In genomic region chr6:41469156-41469950, GRCh38 we compare ENCODE assay signal across 12 cellular contexts.
DNase-seq lines count a peak whose midpoint lies in the region; ATAC-seq, FAIRE-seq and TF ChIP-seq lines count a peak whose summit lies in the region.
"Had no signal": no experiment of that assay in that cellular context is flagged by ENCODE, and none has a peak within 500 bp of the region (broad histone marks: within the 10 kb centered on the region; RNA-seq: fewer than 3 reads in every experiment).

No MANE protein-coding gene starts in this region.

- no peaks in the 10 kb centered on the region for H3K36me3 ChIP-seq in GM23338 (ENCODE audit: insufficient read depth)
- no peaks in the 10 kb centered on the region for H3K36me3 ChIP-seq in mucosa of stomach (ENCODE audit: control insufficient read depth, insufficient read depth, low read length)
- no peaks in the 10 kb centered on the region for H3K36me3 ChIP-seq in small intestine (ENCODE audit: control insufficient read depth in 2 of 2, insufficient read depth in 2 of 2, low read length in 2 of 2)

- 0 out of 2 replicates have a peak, but pooled peaks cover 14% of the 10 kb centered on the region for H3F3A ChIP-seq in GM23338 (replicated peaks; ENCODE audit: low read depth)

- H3K4me2 ChIP-seq in GM23338 = peak overlapping the region; percentile 94

- no peaks in the 10 kb centered on the region for H3K27me3 ChIP-seq in AG04450 (ENCODE audit: control insufficient read depth, insufficient read depth, low read length)
- peaks cover 95% of the 10 kb centered on the region for H3K27me3 ChIP-seq in GM23338 (ENCODE audit: insufficient read depth)
- H3K27me3 ChIP-seq in mucosa of stomach (ENCODE audit: control insufficient read depth, insufficient read depth, low read length) = peaks cover 12% of the 10 kb centered on the region
- H3K27me3 ChIP-seq in small intestine (ENCODE audit: control insufficient read depth in 2 of 2, insufficient read depth in 2 of 2, low read length in 2 of 2) = peaks cover 3 to 4% of the 10 kb centered on the region in 2 donors

- CTCF ChIA-PET in AG04450 (lab: Charles Lee) = interaction anchor here (0.5 to 1.0 kb wide), 5 partner anchors 27 to 181 kb away, joined by 3 to 4 read pairs (median 3); no protein-coding TSS in a partner anchor

- peak overlapping the region; percentile 96 for H2AFZ ChIP-seq in GM23338

- H3K9me2 ChIP-seq in GM23338 (ENCODE audit: insufficient read depth) = no peaks in the 10 kb centered on the region

- TF ChIP-seq CTCF in AG04450 (IDR thresholded peaks at IDR 0.05; ENCODE audit: low read depth, low read length) (no peak), GM23338 (conservative IDR thresholded peaks at IDR 0.05; ENCODE audit: low read depth in 2 of 2) (no peak), brain (conservative IDR thresholded peaks at IDR 0.05) (no peak)

- WGBS in small intestine, 3 donors = 53 to 54% (median 53%) methylated on average over 16 of the region's 16 CpGs

- H3K4me3 Mint-ChIP-seq in GM23338 (peak overlapping the region; percentile 74), brain (peak overlapping the region; percentile 64 to 77 (median 71))

- H3K27ac ChIP-seq in AG04450 (ENCODE audit: low read depth, low read length) = no peak overlapping the region
- no peak overlapping the region for H3K27ac ChIP-seq in GM23338 (ENCODE audit: low read depth)
- H3K27ac ChIP-seq in small intestine (ENCODE audit: low read depth in 1 of 2, low read length in 1 of 2) = no peak overlapping the region

- ATAC-seq in GM23338 (no peak), HG02798 (IDR thresholded peaks at IDR 0.05; ENCODE audit: poor library complexity, unreplicated experiment) (no peak), GM19395 (IDR thresholded peaks at IDR 0.05; ENCODE audit: unreplicated experiment) (no peak)

- H3K9me3 ChIP-seq in AG04450 (ENCODE audit: control insufficient read depth, insufficient read depth, low read length) (no peaks in the 10 kb centered on the region; the same call in 1 of the 2 replicates), mucosa of stomach (ENCODE audit: control insufficient read depth, low read length) (no peaks in the 10 kb centered on the region), small intestine (ENCODE audit: control insufficient read depth, low read depth) (no peaks in the 10 kb centered on the region)

- H3K79me2 ChIP-seq in GM23338 (replicated peaks; ENCODE audit: insufficient read depth) = no peaks in the 10 kb centered on the region

- H4K20me1 ChIP-seq in GM23338 (replicated peaks; ENCODE audit: insufficient read depth) = no peaks in the 10 kb centered on the region

- H3K9ac ChIP-seq in mucosa of stomach (ENCODE audit: low read length) = peak overlapping the region; percentile 52

- no peak for FAIRE-seq in small intestine (lab: Jason Lieb, UNC)
- FAIRE-seq: GM18507 had no signal

- no peak overlapping the region for H3K27ac Mint-ChIP-seq in GM23338
- peak overlapping the region in 3 of 5 experiments; percentile 1 to 89 (median 65) for H3K27ac Mint-ChIP-seq in brain

- H3K9me3 Mint-ChIP-seq in GM23338 (no peaks in the 10 kb centered on the region; the same call in 2 of the 3 replicates), brain (peaks cover 0 to 3% (median 0%) of the 10 kb centered on the region in 5 experiments)

- POLR2A ChIA-PET in AG04450 (lab: Yijun Ruan, JAX) = interaction anchor here (0.7 to 1.2 kb wide), 3 partner anchors 7 to 243 kb away, joined by 3 read pairs; no protein-coding TSS in a partner anchor

- peaks cover 60% of the 10 kb centered on the region for H3K27me3 Mint-ChIP-seq in GM23338 (ENCODE audit: insufficient read depth, low read depth, poor library complexity)
- H3K27me3 Mint-ChIP-seq in brain = peaks cover 80% of the 10 kb centered on the region

- H3K4me1 Mint-ChIP-seq in GM23338 = peaks cover 48% of the 10 kb centered on the region
- H3K4me1 Mint-ChIP-seq in brain = peaks cover 75% of the 10 kb centered on the region

- H3K4me1 ChIP-seq in GM23338 (ENCODE audit: insufficient read depth) = peaks cover 52% of the 10 kb centered on the region
- peaks cover 18% of the 10 kb centered on the region for H3K4me1 ChIP-seq in mucosa of stomach (ENCODE audit: control insufficient read depth, insufficient read depth, low read length)
- no peaks in the 10 kb centered on the region for H3K4me1 ChIP-seq in small intestine (ENCODE audit: control insufficient read depth in 2 of 2, insufficient read depth in 1 of 2, low read depth in 1 of 2, low read length in 1 of 2)

- H3K4me3 ChIP-seq in AG04450 (ENCODE audit: low read depth, low read length) (peak overlapping the region; percentile 29; the same call in 1 of the 2 replicates), GM23338 (peak overlapping the region; percentile 77), mucosa of stomach (ENCODE audit: low read length) (no peak overlapping the region), small intestine (ENCODE audit: low read depth in 1 of 2, low read length in 2 of 2) (peak overlapping the region in 1 of 2 donors; percentile 13)

- DNase-seq in AG04450 (ENCODE audit: low read depth, low spot score) (no peak), GM23338 (ENCODE audit: low spot score) (no peak), small intestine (no peak), NCI-H128 (lab: John Stamatoyannopoulos, UW; ENCODE audit: unreplicated experiment) (no peak)
- DNase-seq: mammary epithelial cell; stimulated activated CD4-positive, alpha-beta T cell treated with anti-CD3 and anti-CD28 coated beads, Interleukin-1b, Interleukin-23, amount 100 ng/mL, for 48 hours; T1000 had no signal

- H3K36me3 Mint-ChIP-seq in GM23338 (ENCODE audit: low read depth) = no peaks in the 10 kb centered on the region
- no peaks in the 10 kb centered on the region for H3K36me3 Mint-ChIP-seq in brain

TF ChIP-seq in GM23338, 12 proteins besides CTCF, POLR2A, EP300 and RAD21:
- TF ChIP-seq NANOG (IDR thresholded peaks at IDR 0.05; ENCODE audit: borderline replicate concordance) = no peak
- peak; percentile 58 for TF ChIP-seq EZH2 (IDR thresholded peaks at IDR 0.05; ENCODE audit: low read depth, unreplicated experiment)
